9 cellular contexts compared by ENCODE assay signal in genomic region chr6:34664270-34664971, GRCh38. TPM values are rescaled to one million over a fixed set of nuclear protein-coding genes. Genes with fewer than 3 reads are reported as not detected.
DNase-seq lines count a peak whose midpoint lies in the region; ATAC-seq and TF ChIP-seq lines count a peak whose summit lies in the region.
"Had no signal": no experiment of that assay in that cellular context is flagged by ENCODE, and none has a peak within 500 bp of the region (broad histone marks: within the 10 kb centered on the region; RNA-seq: fewer than 3 reads in every experiment).

No MANE protein-coding gene starts in this region.

- POLR2A ChIA-PET in T-cell (lab: Charles Lee), result interaction anchor here in 1 of 2 donors (1.2 kb wide), 1 partner anchor 13 kb away, joined by 7 read pairs; no protein-coding TSS in a partner anchor

- H3K27me3 Mint-ChIP-seq in T-cell, result no peaks in the 10 kb centered on the region
- H3K27me3 Mint-ChIP-seq in stimulated activated memory B cell treated with anti-CD40 and anti-IgM and Interleukin-4, amounts not matched to agents 10 μg/mL and 1 μg/mL and 100 μg/mL, for 72 hours, result no peaks in the 10 kb centered on the region
- no peaks in the 10 kb centered on the region for H3K27me3 Mint-ChIP-seq in glutamatergic neuron (ENCODE audit: unreplicated experiment)

- no peak for TF ChIP-seq CTCF in esophagus squamous epithelium (IDR thresholded peaks at IDR 0.05)
- no peak for TF ChIP-seq CTCF in glutamatergic neuron (IDR thresholded peaks at IDR 0.05; ENCODE audit: partially characterized antibody, unreplicated experiment)

- intact Hi-C loops in esophagus squamous epithelium (cut with DNase I), result no loop called here

- H3K4me3 Mint-ChIP-seq in T-cell (peak overlapping the region in 2 of 3 donors; percentile 32 to 35), glutamatergic neuron (ENCODE audit: unreplicated experiment) (no peak overlapping the region)
- H3K4me3 Mint-ChIP-seq in stimulated activated memory B cell treated with anti-CD40 and anti-IgM and Interleukin-4, amounts not matched to agents 10 μg/mL and 1 μg/mL and 100 μg/mL, for 72 hours, result no peak overlapping the region

- TF ChIP-seq POLR2A in esophagus squamous epithelium (IDR thresholded peaks at IDR 0.05), result no peak

- CTCF ChIA-PET in T-cell (lab: Charles Lee), result interaction anchor here in 1 of 2 donors (1.1 to 1.3 kb wide), 2 partner anchors 8 to 12 kb away, joined by 3 to 4 read pairs; no protein-coding TSS in a partner anchor

- H3K4me3 ChIP-seq in esophagus squamous epithelium, result no peak overlapping the region

- no peaks in the 10 kb centered on the region for H3K27me3 ChIP-seq in esophagus squamous epithelium

- H3K27ac Mint-ChIP-seq in T-cell, result peak overlapping the region; percentile 81 to 93
- peak overlapping the region; percentile 91 for H3K27ac Mint-ChIP-seq in stimulated activated memory B cell treated with anti-CD40 and anti-IgM and Interleukin-4, amounts not matched to agents 10 μg/mL and 1 μg/mL and 100 μg/mL, for 72 hours
- no peak overlapping the region for H3K27ac Mint-ChIP-seq in glutamatergic neuron (ENCODE audit: unreplicated experiment)

- peaks cover 10% of the 10 kb centered on the region for H3K36me3 Mint-ChIP-seq in T-cell
- no peaks in the 10 kb centered on the region for H3K36me3 Mint-ChIP-seq in stimulated activated memory B cell treated with anti-CD40 and anti-IgM and Interleukin-4, amounts not matched to agents 10 μg/mL and 1 μg/mL and 100 μg/mL, for 72 hours
- no peaks in the 10 kb centered on the region for H3K36me3 Mint-ChIP-seq in glutamatergic neuron (ENCODE audit: unreplicated experiment)

- no peaks in the 10 kb centered on the region for H3K9me3 Mint-ChIP-seq in T-cell
- no peaks in the 10 kb centered on the region for H3K9me3 Mint-ChIP-seq in stimulated activated memory B cell treated with anti-CD40 and anti-IgM and Interleukin-4, amounts not matched to agents 10 μg/mL and 1 μg/mL and 100 μg/mL, for 72 hours
- no peaks in the 10 kb centered on the region for H3K9me3 Mint-ChIP-seq in glutamatergic neuron (ENCODE audit: unreplicated experiment)

- peaks cover 3 to 44% (median 16%) of the 10 kb centered on the region in 3 donors for H3K4me1 ChIP-seq in esophagus squamous epithelium

- H3K27ac ChIP-seq in esophagus squamous epithelium, result peak overlapping the region; percentile 35 to 56 (median 43)

- no peaks in the 10 kb centered on the region for H3K36me3 ChIP-seq in esophagus squamous epithelium

- peaks cover 52 to 63% (median 59%) of the 10 kb centered on the region in 3 donors for H3K4me1 Mint-ChIP-seq in T-cell
- H3K4me1 Mint-ChIP-seq in stimulated activated memory B cell treated with anti-CD40 and anti-IgM and Interleukin-4, amounts not matched to agents 10 μg/mL and 1 μg/mL and 100 μg/mL, for 72 hours, result peaks cover 65% of the 10 kb centered on the region
- peaks cover 4% of the 10 kb centered on the region for H3K4me1 Mint-ChIP-seq in glutamatergic neuron (ENCODE audit: low read depth, unreplicated experiment)

- no peak for ATAC-seq in T-cell (replicated peaks in 1 of 4)
- ATAC-seq in stimulated activated memory B cell treated with anti-CD40 and anti-IgM and Interleukin-4, amounts not matched to agents 10 μg/mL and 1 μg/mL and 100 μg/mL, for 72 hours, result no peak
- ATAC-seq in GM18861 (IDR thresholded peaks at IDR 0.05; ENCODE audit: unreplicated experiment), result no peak
- no peak for ATAC-seq in HG02763 (IDR thresholded peaks at IDR 0.05; ENCODE audit: unreplicated experiment)

- no peaks in the 10 kb centered on the region for H3K9me3 ChIP-seq in esophagus squamous epithelium

- DNase-seq in SIG-M5 treated with dmso at 0.1 percent for 504 hours (lab: John Stamatoyannopoulos, UW; ENCODE audit: unreplicated experiment) (peak; percentile 62), SIG-M5 (lab: John Stamatoyannopoulos, UW) (no peak), T-cell (no peak), esophagus squamous epithelium (lab: John Stamatoyannopoulos, UW) (no peak), glutamatergic neuron (no peak)
- DNase-seq: activated CD8-positive, alpha-beta memory T cell treated with anti-CD3 and anti-CD28 coated beads, Interleukin-2, amount 50 U/mL, for 48 hours had no signal

- 43 to 50% methylated on average over 4 of the region's 4 CpGs for WGBS in esophagus squamous epithelium, 2 donors

RNA-seq across cellular contexts. Expression of gene ILRUN, which starts 32.1 kb away (rescaled TPM):
- total RNA-seq in T-cell (10 to 100 TPM; 61.0 to 76.6 (median 65.1) TPM), esophagus squamous epithelium (10 to 100 TPM; 43.8 to 52.8 (median 50.0) TPM), glutamatergic neuron (ENCODE audit: unreplicated experiment) (37.7 TPM)

Comparison
In these comparisons a context has a peak if more than half of its experiments do, and no peak if none do; other contexts are left out.
1. H3K4me3 Mint-ChIP-seq: peak in T-cell (2 of 3); none in stimulated activated memory B cell treated with anti-CD40 and anti-IgM and Interleukin-4, amounts not matched to agents 10 μg/mL and 1 μg/mL and 100 μg/mL, for 72 hours (single experiment) and glutamatergic neuron (single experiment).